Comparison of ENCODE assay signal across 1 cellular context in the genomic region with DNA sequence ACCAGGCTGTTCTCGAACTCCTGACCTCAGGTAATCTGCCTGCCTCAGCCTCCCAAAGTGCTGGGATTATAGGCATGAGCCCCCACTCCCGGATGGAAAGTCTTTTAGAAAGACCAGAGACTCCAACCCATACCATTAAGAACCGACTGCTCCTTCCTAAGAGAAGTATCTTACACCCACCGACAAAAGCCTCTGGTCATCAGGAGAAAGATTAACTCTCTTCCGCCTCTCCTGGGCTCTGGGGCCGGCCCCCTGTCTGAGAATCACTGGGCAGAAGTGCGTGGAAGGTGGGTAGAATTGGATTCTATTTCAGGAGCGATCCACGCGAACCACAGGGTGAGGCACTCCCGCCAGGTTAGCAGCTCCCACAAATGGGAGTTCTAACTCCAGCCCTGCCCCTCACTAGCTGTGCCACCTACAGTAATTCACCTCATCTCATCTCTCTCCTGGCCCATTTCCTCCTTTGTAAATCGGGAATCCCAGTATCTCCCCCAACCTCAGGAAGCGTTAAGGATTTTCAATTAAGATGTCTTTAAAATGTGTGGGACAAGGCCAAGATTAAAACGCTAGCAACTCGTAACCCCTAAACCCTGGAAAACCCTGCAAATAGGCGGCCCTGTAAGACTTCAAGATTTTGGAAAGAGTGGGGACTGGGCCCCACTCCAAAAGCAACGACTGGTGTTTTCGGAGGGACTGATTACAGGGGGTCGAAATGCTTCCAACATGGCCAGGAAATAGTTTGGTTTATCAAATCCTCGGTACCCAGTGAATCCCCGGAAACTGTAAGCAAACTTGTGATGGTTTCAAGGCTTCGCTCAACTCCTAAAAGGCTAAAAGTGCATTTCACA.
TF ChIP-seq lines count a peak whose summit lies in the region.

No MANE protein-coding gene starts in this region.

TF ChIP-seq in endothelial cell of umbilical vein, 7 proteins besides CTCF, POLR2A, EP300 and RAD21:
- TF ChIP-seq EZH2 (IDR thresholded peaks at IDR 0.05; ENCODE audit: borderline replicate concordance, low read depth, low read length, severe bottlenecking) (no peak), POLR2AphosphoS5 (IDR thresholded peaks at IDR 0.05; ENCODE audit: insufficient read depth, low read depth, low read length) (no peak), MYC (IDR thresholded peaks at IDR 0.05; ENCODE audit: low read depth, low read length) (no peak), FOS (IDR thresholded peaks at IDR 0.05; ENCODE audit: borderline replicate concordance, insufficient read depth, low read length) (no peak), GATA2 (IDR thresholded peaks at IDR 0.05; ENCODE audit: insufficient read depth, insufficient read length, low read depth, low read length) (no peak)
- TF ChIP-seq, protein P1, sequence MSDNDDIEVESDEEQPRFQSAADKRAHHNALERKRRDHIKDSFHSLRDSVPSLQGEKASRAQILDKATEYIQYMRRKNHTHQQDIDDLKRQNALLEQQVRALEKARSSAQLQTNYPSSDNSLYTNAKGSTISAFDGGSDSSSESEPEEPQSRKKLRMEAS (IDR thresholded peaks at IDR 0.05; ENCODE audit: insufficient read depth, insufficient read length) = no peak
TF ChIP-seq in endothelial cell of umbilical vein: peak in this region for 0.
